Comparison of ENCODE assay signal across 15 cellular contexts in genomic region chr10:71300555-71301370, GRCh38. TPM values are rescaled to one million over a fixed set of nuclear protein-coding genes. Genes with fewer than 3 reads are reported as not detected.
DNase-seq lines count a peak whose midpoint lies in the region; ATAC-seq, FAIRE-seq and TF ChIP-seq lines count a peak whose summit lies in the region.
"Had no signal": no experiment of that assay in that cellular context is flagged by ENCODE, and none has a peak within 500 bp of the region (broad histone marks: within the 10 kb centered on the region; RNA-seq: fewer than 3 reads in every experiment).

No MANE protein-coding gene starts in this region.

- no peak overlapping the region for H2AFZ ChIP-seq in K562 (ENCODE audit: low read depth, low read length)

- peaks cover 9% of the 10 kb centered on the region; the same call in 1 of the 2 replicates for H4K20me1 ChIP-seq in K562 (replicated peaks; ENCODE audit: control insufficient read depth, insufficient read depth, low read length)

- in situ Hi-C loops in K562 (cut with MboI) = loop anchor here (25.0 kb wide), 1 partner anchor 1037 kb away; no protein-coding TSS in a partner anchor

- H3K79me2 ChIP-seq in K562 (ENCODE audit: control insufficient read depth, insufficient read depth, low read length) = no peaks in the 10 kb centered on the region

- no peak for TF ChIP-seq RAD21 in K562 (CRISPR knock-in tag; conservative IDR thresholded peaks at IDR 0.05 in 1 of 2, IDR thresholded peaks at IDR 0.05 in 1 of 2)

- H3K36me3 ChIP-seq in cardiac muscle cell (peaks cover 36% of the 10 kb centered on the region), K562 (ENCODE audit: control insufficient read depth, insufficient read depth, low read length) (no peaks in the 10 kb centered on the region), esophagus squamous epithelium (peaks cover 0 to 54% (median 4%) of the 10 kb centered on the region in 3 donors)

- no TSS peak for BruUV-seq in K562 (replicated peaks; lab: Mats Ljungman, UMichigan)

- no peaks in the 10 kb centered on the region for H3K9me1 ChIP-seq in K562 (ENCODE audit: control insufficient read depth, insufficient read depth, low read length)

- H3K4me3 ChIP-seq in cardiac muscle cell (no peak overlapping the region), K562 (no peak overlapping the region), esophagus squamous epithelium (no peak overlapping the region)

- H3K27ac ChIP-seq in cardiac muscle cell (peak overlapping the region; percentile 41), K562 (ENCODE audit: extremely low read depth, low read depth, low read length) (no peak overlapping the region), esophagus squamous epithelium (peak overlapping the region; percentile 29 to 60 (median 50))

- intact Hi-C loops in Right ventricle myocardium inferior (cut with DNase I) (no loop called here), K562 (cut with micrococcal nuclease) (no loop called here), esophagus squamous epithelium (cut with DNase I) (no loop called here)

- ATAC-seq in Right ventricle myocardium inferior (no peak), K562 (peak; percentile 3; the same call in 2 of the 3 replicates)

- CTCF ChIA-PET in K562 (lab: Yijun Ruan, JAX; ENCODE audit: low intra/inter-chr PET ratio) = no interaction called here

- H3K9ac ChIP-seq in K562 (ENCODE audit: insufficient read depth in 1 of 2, low read depth in 2 of 2, low read length in 2 of 2) = peak overlapping the region in 1 of 2 experiments; percentile 42; a peak in 1 of 4 replicates

- no peaks in the 10 kb centered on the region for H3K9me3 ChIP-seq in cardiac muscle cell (ENCODE audit: low read depth)
- no peaks in the 10 kb centered on the region for H3K9me3 ChIP-seq in K562 (replicated peaks; ENCODE audit: control insufficient read depth, insufficient read depth, low read depth, low read length)
- no peaks in the 10 kb centered on the region for H3K9me3 ChIP-seq in esophagus squamous epithelium
- H3K9me3 ChIP-seq: Caco-2 had no signal

- DNase-seq in cardiac muscle cell (ENCODE audit: low read depth in 1 of 2, low spot score in 1 of 2) = no peak
- DNase-seq in Right ventricle myocardium inferior (ENCODE audit: missing footprints) = no peak
- DNase-seq in K562 (ENCODE audit: extremely low read depth in 1 of 4, low spot score in 3 of 4) = no peak
- DNase-seq in esophagus squamous epithelium (lab: John Stamatoyannopoulos, UW) = no peak
- no peak for DNase-seq in Ammon's horn (ENCODE audit: low spot score)
- no peak for DNase-seq in germinal center (ENCODE audit: low spot score)
- no peak for DNase-seq in dermis blood vessel endothelial cell
- DNase-seq in NCI-H446 treated with DMSO at 0.1 percent for 48 hours (lab: John Stamatoyannopoulos, UW) = no peak
- DNase-seq: Caco-2, H9, IMR-90, NCI-H1436 treated with DMSO at 0.1 percent for 48 hours, NCI-H2081, NCI-H82, SIG-M5 had no signal

- H3K27me3 ChIP-seq in cardiac muscle cell (no peaks in the 10 kb centered on the region), K562 (ENCODE audit: control insufficient read depth in 2 of 2, insufficient read depth in 2 of 2, low read length in 2 of 2) (peaks cover 7 to 55% of the 10 kb centered on the region in 2 experiments; a peak in 4 of 5 replicates), esophagus squamous epithelium (no peaks in the 10 kb centered on the region)

- no peak overlapping the region for H3K4me2 ChIP-seq in K562 (ENCODE audit: insufficient read depth, low read length)

- 27% methylated on average over 16 of the region's 16 CpGs for WGBS in K562 (ENCODE audit: insufficient coverage, low coverage, missing lambda C conversion rate)
- WGBS in esophagus squamous epithelium, 2 donors = 43% methylated on average over 7 of the region's 16 CpGs; no CpG with 5 or more reads in 1 of the 2 donors

- H3K4me1 ChIP-seq in cardiac muscle cell (ENCODE audit: low read depth) (no peaks in the 10 kb centered on the region), K562 (replicated peaks in 1 of 2; ENCODE audit: control insufficient read depth in 2 of 2, insufficient read depth in 2 of 2, low read length in 2 of 2) (peaks cover 0 to 9% of the 10 kb centered on the region in 2 experiments; a peak in 1 of 5 replicates), esophagus squamous epithelium (peaks cover 12 to 49% (median 14%) of the 10 kb centered on the region in 3 donors)
- H3K4me1 ChIP-seq: Caco-2 had no signal

- POLR2A ChIA-PET in K562 (lab: Yijun Ruan, JAX) = interaction anchor here (0.6 to 1.0 kb wide), 3 partner anchors 8 to 318 kb away, joined by 3 to 5 read pairs (median 3); no protein-coding TSS in a partner anchor

- no peak for TF ChIP-seq EP300 in K562 (IDR thresholded peaks at IDR 0.05; ENCODE audit: low read length)

- peak; percentile 29 for FAIRE-seq in K562 (lab: Jason Lieb, UNC)

- TF ChIP-seq CTCF in cardiac muscle cell (IDR thresholded peaks at IDR 0.05; ENCODE audit: low read depth, low read length) (no peak), K562 (IDR thresholded peaks at IDR 0.05 in 2 of 3, conservative IDR thresholded peaks at IDR 0.05 in 1 of 3; ENCODE audit: insufficient read depth in 2 of 3, low read depth in 1 of 3, low read length in 3 of 3) (no peak), esophagus squamous epithelium (IDR thresholded peaks at IDR 0.05) (no peak)

- TF ChIP-seq POLR2A in K562 (conservative IDR thresholded peaks at IDR 0.05) (no peak), esophagus squamous epithelium (IDR thresholded peaks at IDR 0.05) (no peak)

TF ChIP-seq in K562, 482 proteins besides CTCF, POLR2A, EP300 and RAD21:
- TF ChIP-seq NFE2 (IDR thresholded peaks at IDR 0.05; ENCODE audit: low read depth) (no peak), TARDBP (IDR thresholded peaks at IDR 0.05) (0 out of 2 replicates have a peak, but pooled peaks have one; percentile 6)

RNA-seq across cellular contexts. Expression of gene SLC29A3, which starts 18.3 kb away (rescaled TPM):
- total RNA-seq in cardiac muscle cell = 2.5 and 3.5 TPM in 2 replicates
- polyA plus RNA-seq in cardiac muscle cell = 4.0 and 5.8 TPM in 2 replicates
- total RNA-seq in Right ventricle myocardium inferior = 1.8 TPM
- total RNA-seq in K562 (2011; cell fraction: chromatin; rRNA removed; ENCODE audit: low replicate concordance) = 5.7 and 14.0 TPM in 2 replicates
- 13.4 and 15.0 TPM in 2 replicates for total RNA-seq in K562 (2011; cell fraction: nucleolus; rRNA removed)
- 11.0 and 15.7 TPM in 2 replicates for total RNA-seq in K562 (2011; cell fraction: nucleoplasm; rRNA removed)
- total RNA-seq in K562 (2014; rRNA removed) = 2.1 and 4.5 TPM in 2 replicates
- 2.8 TPM in 2 replicates for total RNA-seq in K562 (2014; rRNA removed; fragmentation: Illumina TruSeq; extraction: Trizol)
- total RNA-seq in K562 (2015; rRNA removed; fragmentation: Illumina TruSeq; extraction: Trizol) = 3.2 and 3.6 TPM in 2 replicates
- 8.2 and 8.5 TPM in 2 replicates for total RNA-seq in K562 (2021)
- 4.1 and 7.1 TPM in 2 replicates for polyA plus RNA-seq in K562 (2011; rRNA removed)
- 7.9 and 15.0 TPM in 2 replicates for polyA plus RNA-seq in K562 (2011; cell fraction: cytosol; rRNA removed)
- 5.0 and 7.3 TPM in 2 replicates for polyA plus RNA-seq in K562 (2011; cell fraction: nucleus; rRNA removed)
- polyA plus RNA-seq in K562 (2012) = 8.2 and 10.4 TPM in 2 replicates
- polyA plus RNA-seq in K562 (2014; fragmentation: Illumina TruSeq; extraction: Trizol) = 10.5 and 10.7 TPM in 2 replicates
- polyA plus RNA-seq in K562 (2014; fragmentation: Nextera tagmentation; extraction: Ambion mirVana) = 10 to 100 TPM in 1 of 2 experiments, 1 to 10 TPM in 1; 6.3 to 10.3 TPM
- polyA plus RNA-seq in K562 (2014; rRNA removed) = 4.5 and 4.6 TPM in 2 replicates
- polyA minus RNA-seq in K562 (2011; rRNA and poly(A)+ RNA removed) = 5.9 and 6.1 TPM in 2 replicates
- polyA minus RNA-seq in K562 (2011; cell fraction: cytosol; rRNA and poly(A)+ RNA removed) = 6.7 and 9.5 TPM in 2 replicates
- 5.0 and 5.7 TPM in 2 replicates for polyA minus RNA-seq in K562 (2011; cell fraction: nucleus; rRNA and poly(A)+ RNA removed)
- 1 to 10 TPM in 3 of 4 donors, under 1 TPM in 1; 0.87 to 3.1 (median 2.3) TPM for total RNA-seq in esophagus squamous epithelium
- 2.0 and 2.6 TPM in 2 replicates for total RNA-seq in dermis blood vessel endothelial cell
